ENCODE assay signal across 19 cellular contexts in genomic region chr11:65016705-65017104, GRCh38. TPM values are rescaled to one million over a fixed set of nuclear protein-coding genes. Genes with fewer than 3 reads are reported as not detected.
DNase-seq lines count a peak whose midpoint lies in the region; ATAC-seq, FAIRE-seq and TF ChIP-seq lines count a peak whose summit lies in the region.
"Had no signal": no experiment of that assay in that cellular context is flagged by ENCODE, and none has a peak within 500 bp of the region (broad histone marks: within the 10 kb centered on the region; RNA-seq: fewer than 3 reads in every experiment).

No MANE protein-coding gene starts in this region.

- TF ChIP-seq CTCF in H1 (IDR thresholded peaks at IDR 0.05; ENCODE audit: control extremely low read depth in 1 of 3, insufficient read depth in 1 of 3, low read depth in 1 of 3, low read length in 3 of 3) (peak; percentile 34 to 48 (median 35); a peak in 3 of 4 replicates), dorsolateral prefrontal cortex (IDR thresholded peaks at IDR 0.05 in 54 of 56, conservative IDR thresholded peaks at IDR 0.05 in 2 of 56; ENCODE audit: low read depth in 1 of 56, partially characterized antibody in 56 of 56) (no peak), adrenal gland (IDR thresholded peaks at IDR 0.05) (no peak)

- H3K27me3 ChIP-seq in H1 (replicated peaks in 1 of 4; ENCODE audit: control insufficient read depth in 3 of 4, extremely low read depth in 1 of 4, insufficient read depth in 3 of 4, low read length in 3 of 4) (no peaks in the 10 kb centered on the region), dorsolateral prefrontal cortex (no peaks in the 10 kb centered on the region), adrenal gland (no peaks in the 10 kb centered on the region)
- H3K27me3 ChIP-seq: tibial nerve had no signal

- H3K4me3 Mint-ChIP-seq in activated naive CD4-positive, alpha-beta T cell treated with anti-CD3 and anti-CD28 coated beads, Interleukin-2, amount 50 U/mL, for 24 hours, result no peak overlapping the region
- H3K4me3 Mint-ChIP-seq in T-helper 17 cell, result peak overlapping the region; percentile 21
- peak overlapping the region in 1 of 2 donors; percentile 36 for H3K4me3 Mint-ChIP-seq in stimulated activated naive B cell treated with anti-CD40 and anti-IgM and Interleukin-4, amounts not matched to agents 10 μg/mL and 1 μg/mL and 100 μg/mL, for 72 hours
- H3K4me3 Mint-ChIP-seq: CD8-positive, alpha-beta T cell had no signal

- H3K56ac ChIP-seq in H1 (replicated peaks; ENCODE audit: insufficient read length, low read depth, low read length), result no peak overlapping the region

- TF ChIP-seq POLR2A in H1 (IDR thresholded peaks at IDR 0.05; ENCODE audit: control extremely low read depth in 1 of 2, low read depth in 2 of 2, low read length in 2 of 2), result no peak
- TF ChIP-seq POLR2A in adrenal gland (IDR thresholded peaks at IDR 0.05), result no peak

- H3K4me3 ChIP-seq in H1 (ENCODE audit: extremely low read depth in 1 of 4, insufficient read depth in 2 of 4, low read depth in 3 of 4, low read length in 4 of 4), result no peak overlapping the region
- H3K4me3 ChIP-seq in dorsolateral prefrontal cortex, result no peak overlapping the region
- H3K4me3 ChIP-seq in adrenal gland, result no peak overlapping the region
- H3K4me3 ChIP-seq: A549, tibial nerve had no signal

- no peak for TF ChIP-seq EP300 in H1 (IDR thresholded peaks at IDR 0.05; ENCODE audit: borderline replicate concordance in 1 of 2, low read depth in 2 of 2, low read length in 2 of 2)

- intact Hi-C loops in dorsolateral prefrontal cortex (cut with DNase I), result loop anchor here (5.0 to 10.0 kb wide), 2 partner anchors 66 to 68 kb away; partner anchors contain the start of genes CDCA5 (in 2 of the 2) and ZFPL1 (in 2 of the 2)
- intact Hi-C loops in left cardiac atrium (cut with DNase I), result no loop called here
- intact Hi-C loops in adrenal gland (cut with DNase I), result loop anchor here in 1 of 2 donors (10.0 kb wide), 2 partner anchors 58 to 172 kb away; partner anchors contain the start of gene CDC42BPG

- H3K36me3 Mint-ChIP-seq in activated naive CD4-positive, alpha-beta T cell treated with anti-CD3 and anti-CD28 coated beads, Interleukin-2, amount 50 U/mL, for 24 hours, result peaks cover 7% of the 10 kb centered on the region
- H3K36me3 Mint-ChIP-seq in T-helper 17 cell (ENCODE audit: low read depth), result peaks cover 5% of the 10 kb centered on the region
- H3K36me3 Mint-ChIP-seq in stimulated activated naive B cell treated with anti-CD40 and anti-IgM and Interleukin-4, amounts not matched to agents 10 μg/mL and 1 μg/mL and 100 μg/mL, for 72 hours, result peaks cover 21 to 29% of the 10 kb centered on the region in 2 donors

- peak overlapping the region; percentile 3; the same call in 1 of the 2 replicates for H4K8ac ChIP-seq in H1 (ENCODE audit: extremely low read depth, insufficient read depth, low read length)

- no peak overlapping the region for H3K23ac ChIP-seq in H1 (ENCODE audit: insufficient read length)

- no peak for ATAC-seq in T-helper 17 cell
- no peak for ATAC-seq in stimulated activated naive B cell treated with anti-CD40 and anti-IgM and Interleukin-4, amounts not matched to agents 10 μg/mL and 1 μg/mL and 100 μg/mL, for 72 hours (replicated peaks)
- no peak for ATAC-seq in left cardiac atrium
- ATAC-seq: A549; CD8-positive, alpha-beta T cell; sciatic nerve had no signal

- no peak overlapping the region for H3K9ac ChIP-seq in H1 (replicated peaks in 1 of 4; ENCODE audit: extremely low read depth in 1 of 4, low read depth in 3 of 4, low read length in 3 of 4)

- no peak overlapping the region for H2BK5ac ChIP-seq in H1 (ENCODE audit: low read depth, low read length)

- peaks cover 3 to 6% of the 10 kb centered on the region in 2 experiments for H4K20me1 ChIP-seq in H1 (replicated peaks in 1 of 2; ENCODE audit: control insufficient read depth in 1 of 2, insufficient read depth in 2 of 2, low read length in 2 of 2)

- H2BK15ac ChIP-seq in H1 (ENCODE audit: low read length), result no peak overlapping the region

- H3K4ac ChIP-seq in H1 (replicated peaks; ENCODE audit: insufficient read length, low read depth, low read length), result no peak overlapping the region

- H3K27ac ChIP-seq in H1 (ENCODE audit: low read depth, low read length), result no peak overlapping the region
- no peak overlapping the region for H3K27ac ChIP-seq in dorsolateral prefrontal cortex
- no peak overlapping the region for H3K27ac ChIP-seq in adrenal gland
- H3K27ac ChIP-seq: A549, tibial nerve had no signal

- no peaks in the 10 kb centered on the region for H3K79me1 ChIP-seq in H1 (ENCODE audit: low read depth, low read length)

- H3K18ac ChIP-seq in H1 (ENCODE audit: extremely low read depth, low read length), result no peak overlapping the region

- H3K79me2 ChIP-seq in H1 (ENCODE audit: control insufficient read depth in 1 of 2, insufficient read depth in 2 of 2, low read length in 2 of 2), result peaks cover 0 to 10% of the 10 kb centered on the region in 2 experiments; a peak in 1 of 4 replicates

- H3K4me1 ChIP-seq in H1 (replicated peaks in 1 of 4; ENCODE audit: control insufficient read depth in 3 of 4, insufficient read depth in 4 of 4, low read length in 3 of 4) (peaks cover 0 to 7% (median under 1%) of the 10 kb centered on the region in 4 experiments; a peak in 4 of 7 replicates), adrenal gland (replicated peaks in 1 of 2) (peaks cover 12 to 17% of the 10 kb centered on the region in 2 donors)

- H2AFZ ChIP-seq in H1 (ENCODE audit: low read length), result no peak overlapping the region

- no peak overlapping the region for H2BK20ac ChIP-seq in H1 (ENCODE audit: low read length)

- H3K9me3 ChIP-seq in T-helper 17 cell (ENCODE audit: control insufficient read depth, low read length, poor library complexity, severe bottlenecking) (no peaks in the 10 kb centered on the region), H1 (ENCODE audit: insufficient read depth in 2 of 2, low read depth in 1 of 2, low read length in 1 of 2) (no peaks in the 10 kb centered on the region), adrenal gland (replicated peaks in 1 of 3) (no peaks in the 10 kb centered on the region)
- H3K9me3 ChIP-seq: A549, tibial nerve had no signal

- H2AK5ac ChIP-seq in H1 (ENCODE audit: low read depth, low read length), result no peak overlapping the region

- CTCF ChIA-PET in H1 (lab: Charles Lee; ENCODE audit: partially characterized antibody), result interaction anchor here (0.8 to 2.0 kb wide), 8 partner anchors 13 to 171 kb away, joined by 3 to 4 read pairs (median 3); partner anchors contain the start of gene BATF2

- H3K23me2 ChIP-seq in H1 (ENCODE audit: low read depth, low read length), result peaks cover 2% of the 10 kb centered on the region; the same call in 1 of the 2 replicates

- 92% methylated on average over 4 of the region's 4 CpGs; no CpG with 5 or more reads in 1 of the 2 experiments for WGBS in H1 (ENCODE audit: extremely low coverage in 1 of 2, insufficient coverage in 1 of 2, insufficient read length in 1 of 2, insufficient replicate concordance in 2 of 2, low coverage in 1 of 2, low lambda C conversion rate in 2 of 2, missing lambda C conversion rate in 1 of 2), 2 experiments
- WGBS in adrenal gland, 4 donors, result 76 to 94% (median 82%) methylated on average over 4 of the region's 4 CpGs

- H2BK12ac ChIP-seq in H1 (ENCODE audit: low read depth, low read length), result peak overlapping the region; percentile 12; the same call in 1 of the 2 replicates

- peaks cover 28% of the 10 kb centered on the region for H3K4me1 Mint-ChIP-seq in activated naive CD4-positive, alpha-beta T cell treated with anti-CD3 and anti-CD28 coated beads, Interleukin-2, amount 50 U/mL, for 24 hours
- H3K4me1 Mint-ChIP-seq in T-helper 17 cell, result peaks cover 26% of the 10 kb centered on the region
- H3K4me1 Mint-ChIP-seq in stimulated activated naive B cell treated with anti-CD40 and anti-IgM and Interleukin-4, amounts not matched to agents 10 μg/mL and 1 μg/mL and 100 μg/mL, for 72 hours, result peaks cover 26 to 38% of the 10 kb centered on the region in 2 donors

- H3K27me3 Mint-ChIP-seq in activated naive CD4-positive, alpha-beta T cell treated with anti-CD3 and anti-CD28 coated beads, Interleukin-2, amount 50 U/mL, for 24 hours, result no peaks in the 10 kb centered on the region
- no peaks in the 10 kb centered on the region for H3K27me3 Mint-ChIP-seq in T-helper 17 cell
- H3K27me3 Mint-ChIP-seq in stimulated activated naive B cell treated with anti-CD40 and anti-IgM and Interleukin-4, amounts not matched to agents 10 μg/mL and 1 μg/mL and 100 μg/mL, for 72 hours, result no peaks in the 10 kb centered on the region

- DNase-seq in activated naive CD4-positive, alpha-beta T cell treated with Interleukin-2 at 50 U/mL for 16 hours, result no peak
- DNase-seq in T-helper 17 cell (no peak), H1 (ENCODE audit: low read depth in 1 of 2, low spot score in 2 of 2) (no peak), dorsolateral prefrontal cortex (no peak), left cardiac atrium (no peak), adrenal gland (no peak)
- no peak for DNase-seq in stimulated activated naive B cell treated with anti-CD40 and anti-IgM and Interleukin-4, amounts not matched to agents 10 μg/mL and 1 μg/mL and 100 μg/mL, for 72 hours
- DNase-seq: activated CD4-positive, alpha-beta T cell treated with anti-CD3 and anti-CD28 coated beads for 4 hours; CD8-positive, alpha-beta T cell; NCI-H1105; NK-92 treated with Interleukin-12 subunit alpha and Interleukin-12 subunit beta, amount 100 ng/mL, for 24 hours; occipital lobe; stimulated activated CD4-positive, alpha-beta T cell treated with anti-CD3 and anti-CD28 coated beads, Interleukin-4, amount 100 ng/mL, for 1 hour had no signal

- H2BK120ac ChIP-seq in H1 (replicated peaks; ENCODE audit: low read depth, low read length), result no peak overlapping the region

- peak overlapping the region; percentile 7 for H4K5ac ChIP-seq in H1 (ENCODE audit: insufficient read length, low read depth, low read length)

- POLR2A ChIA-PET in H1 (lab: Charles Lee; ENCODE audit: partially characterized antibody), result interaction anchor here (1.2 to 1.5 kb wide), 2 partner anchors 66 to 141 kb away, joined by 3 to 4 read pairs; no protein-coding TSS in a partner anchor

- no peak overlapping the region for H3K14ac ChIP-seq in H1 (ENCODE audit: insufficient read length)

- H3K36me3 ChIP-seq in H1 (ENCODE audit: control insufficient read depth in 2 of 4, insufficient read depth in 4 of 4, low read length in 3 of 4) (peaks cover 3 to 26% (median 15%) of the 10 kb centered on the region in 4 experiments; a peak in 6 of 8 replicates), adrenal gland (replicated peaks in 1 of 2) (peaks cover 0 to 27% of the 10 kb centered on the region in 2 donors)

- peak overlapping the region; percentile 33 for H3K27ac Mint-ChIP-seq in activated naive CD4-positive, alpha-beta T cell treated with anti-CD3 and anti-CD28 coated beads, Interleukin-2, amount 50 U/mL, for 24 hours
- H3K27ac Mint-ChIP-seq in T-helper 17 cell, result no peak overlapping the region
- H3K27ac Mint-ChIP-seq in stimulated activated naive B cell treated with anti-CD40 and anti-IgM and Interleukin-4, amounts not matched to agents 10 μg/mL and 1 μg/mL and 100 μg/mL, for 72 hours, result peak overlapping the region; percentile 20
- H3K27ac Mint-ChIP-seq: CD8-positive, alpha-beta T cell had no signal

- TF ChIP-seq RAD21 in H1 (IDR thresholded peaks at IDR 0.05 in 1 of 2, conservative IDR thresholded peaks at IDR 0.05 in 1 of 2; ENCODE audit: low read depth in 2 of 2, low read length in 2 of 2), result peak; percentile 3 to 31; a peak in 2 of 4 replicates

- no peak for FAIRE-seq in H1 (lab: Jason Lieb, UNC)
- FAIRE-seq: A549, colon had no signal

- no peak overlapping the region for H4K91ac ChIP-seq in H1 (replicated peaks; ENCODE audit: insufficient read length, low read length)

- H3K9me3 Mint-ChIP-seq in activated naive CD4-positive, alpha-beta T cell treated with anti-CD3 and anti-CD28 coated beads, Interleukin-2, amount 50 U/mL, for 24 hours, result no peaks in the 10 kb centered on the region
- peaks cover 0 to 2% of the 10 kb centered on the region in 2 donors for H3K9me3 Mint-ChIP-seq in stimulated activated naive B cell treated with anti-CD40 and anti-IgM and Interleukin-4, amounts not matched to agents 10 μg/mL and 1 μg/mL and 100 μg/mL, for 72 hours
- H3K9me3 Mint-ChIP-seq: CD8-positive, alpha-beta T cell had no signal

- H3K4me2 ChIP-seq in H1 (ENCODE audit: insufficient read depth in 1 of 2, low read depth in 2 of 2, low read length in 2 of 2), result no peak overlapping the region
- H3K4me2 ChIP-seq: A549 had no signal

RNA-seq across cellular contexts. Expression of gene ARL2, which starts 2.7 kb away (rescaled TPM):
- total RNA-seq in T-helper 17 cell, result 10 to 100 TPM; 17.2 to 21.6 TPM
- total RNA-seq in H1 (2021; fragmentation: NEBNext Ultra II Directional; extraction: Animal tissue kit (Norgen Biotek cat#: 25700)), result 184 and 186 TPM in 2 replicates
- 535 and 640 TPM in 2 replicates for polyA plus RNA-seq in H1 (2011; rRNA removed)
- 443 TPM for polyA plus RNA-seq in H1 (2011; cell fraction: cytosol; rRNA removed)
- 284 TPM for polyA plus RNA-seq in H1 (2011; cell fraction: nucleus; rRNA removed)
- 213 to 322 TPM (median 296 TPM) in 4 replicates for polyA plus RNA-seq in H1 (2012, experiment 1 of 2)
- polyA plus RNA-seq in H1 (2012, experiment 2 of 2), result 334 TPM
- 189 TPM for polyA plus RNA-seq in H1 (2013, experiment 1 of 2)
- polyA plus RNA-seq in H1 (2013, experiment 2 of 2), result 188 TPM
- polyA minus RNA-seq in H1 (2011; rRNA and poly(A)+ RNA removed), result 77.4 and 96.4 TPM in 2 replicates
- polyA minus RNA-seq in H1 (2011; cell fraction: cytosol; rRNA and poly(A)+ RNA removed), result 111 TPM
- polyA minus RNA-seq in H1 (2011; cell fraction: nucleus; rRNA and poly(A)+ RNA removed), result 76.0 TPM
- total RNA-seq in dorsolateral prefrontal cortex, result 100 to 1,000 TPM in 115 of 120 experiments, 10 to 100 TPM in 5; 85.5 to 181 (median 131) TPM
- total RNA-seq in left cardiac atrium, result 100 to 1,000 TPM; 110 to 116 TPM
- total RNA-seq in adrenal gland, result 100 to 1,000 TPM in 5 of 8 donors, 10 to 100 TPM in 3; 81.0 to 231 (median 112) TPM
- 100 to 1,000 TPM in 2 of 3 donors, 10 to 100 TPM in 1; 66.5 to 151 (median 128) TPM for polyA plus RNA-seq in adrenal gland

RNA-seq across cellular contexts. Expression of gene SNX15, which starts 10.5 kb away (rescaled TPM):
- total RNA-seq in T-helper 17 cell (10 to 100 TPM; 19.7 to 20.8 TPM), dorsolateral prefrontal cortex (10 to 100 TPM; 24.6 to 49.9 (median 34.3) TPM), left cardiac atrium (10 to 100 TPM; 17.2 to 20.1 TPM), adrenal gland (10 to 100 TPM; 21.2 to 35.9 (median 23.4) TPM)
- 18.3 and 19.6 TPM in 2 replicates for total RNA-seq in H1 (2021; fragmentation: NEBNext Ultra II Directional; extraction: Animal tissue kit (Norgen Biotek cat#: 25700))
- polyA plus RNA-seq in H1 (2011; rRNA removed) (13.0 and 20.2 TPM in 2 replicates), adrenal gland (10 to 100 TPM; 16.4 to 22.0 (median 18.7) TPM)
- polyA plus RNA-seq in H1 (2011; cell fraction: cytosol; rRNA removed), result 13.9 TPM
- 13.3 TPM for polyA plus RNA-seq in H1 (2011; cell fraction: nucleus; rRNA removed)
- polyA plus RNA-seq in H1 (2012, experiment 1 of 2), result 0.94 to 19.7 TPM (median 15.7 TPM) in 4 replicates
- 17.1 TPM for polyA plus RNA-seq in H1 (2012, experiment 2 of 2)
- 11.2 TPM for polyA plus RNA-seq in H1 (2013, experiment 1 of 2)
- 10.0 TPM for polyA plus RNA-seq in H1 (2013, experiment 2 of 2)
- 5.2 and 10.9 TPM in 2 replicates for polyA minus RNA-seq in H1 (2011; rRNA and poly(A)+ RNA removed)
- 7.0 TPM for polyA minus RNA-seq in H1 (2011; cell fraction: cytosol; rRNA and poly(A)+ RNA removed)
- polyA minus RNA-seq in H1 (2011; cell fraction: nucleus; rRNA and poly(A)+ RNA removed), result 9.8 TPM

RNA-seq across cellular contexts. Expression of gene BATF2, which starts 19.9 kb away (rescaled TPM):
- not detected for total RNA-seq in T-helper 17 cell
- total RNA-seq in H1 (2021; fragmentation: NEBNext Ultra II Directional; extraction: Animal tissue kit (Norgen Biotek cat#: 25700)), result 1.4 and 2.0 TPM in 2 replicates
- 3.1 and 4.6 TPM in 2 replicates for polyA plus RNA-seq in H1 (2011; rRNA removed)
- polyA plus RNA-seq in H1 (2011; cell fraction: cytosol; rRNA removed), result 2.0 TPM
- polyA plus RNA-seq in H1 (2011; cell fraction: nucleus; rRNA removed), result 1.9 TPM
- 1.2 to 2.1 TPM (median 1.8 TPM) in 4 replicates for polyA plus RNA-seq in H1 (2012, experiment 1 of 2)
- polyA plus RNA-seq in H1 (2012, experiment 2 of 2), result 2.2 TPM
- 1.5 TPM for polyA plus RNA-seq in H1 (2013, experiment 1 of 2)
- 1.3 TPM for polyA plus RNA-seq in H1 (2013, experiment 2 of 2)
- 1.8 and 2.0 TPM in 2 replicates for polyA minus RNA-seq in H1 (2011; rRNA and poly(A)+ RNA removed)
- polyA minus RNA-seq in H1 (2011; cell fraction: cytosol; rRNA and poly(A)+ RNA removed), result 0.95 TPM
- polyA minus RNA-seq in H1 (2011; cell fraction: nucleus; rRNA and poly(A)+ RNA removed), result 1.4 TPM
- 1 to 10 TPM in 89 of 120 experiments, under 1 TPM in 31; 0.35 to 5.6 (median 1.5) TPM for total RNA-seq in dorsolateral prefrontal cortex
- 1 to 10 TPM; 1.4 to 1.6 TPM for total RNA-seq in left cardiac atrium
- 10 to 100 TPM in 2 of 8 donors, 1 to 10 TPM in 6; 3.6 to 34.5 (median 7.0) TPM for total RNA-seq in adrenal gland
- 1 to 10 TPM; 3.3 to 8.5 (median 3.7) TPM for polyA plus RNA-seq in adrenal gland
- total RNA-seq: CD8-positive, alpha-beta T cell; occipital lobe; T-helper 2 cell treated with Interferon-gamma antibody and Interleukin-4, amounts not matched to agents 100 ng/mL and 5 ng/mL, for 36 hours had no signal

RNA-seq across cellular contexts. Expression of gene SAC3D1, which starts 24.3 kb away (rescaled TPM):
- 1 to 10 TPM; 1.9 to 3.9 TPM for total RNA-seq in T-helper 17 cell
- 19.4 and 23.3 TPM in 2 replicates for total RNA-seq in H1 (2021; fragmentation: NEBNext Ultra II Directional; extraction: Animal tissue kit (Norgen Biotek cat#: 25700))
- 25.8 and 41.3 TPM in 2 replicates for polyA plus RNA-seq in H1 (2011; rRNA removed)
- polyA plus RNA-seq in H1 (2011; cell fraction: cytosol; rRNA removed), result 27.5 TPM
- 27.6 TPM for polyA plus RNA-seq in H1 (2011; cell fraction: nucleus; rRNA removed)
- polyA plus RNA-seq in H1 (2012, experiment 1 of 2), result 10.1 to 20.1 TPM (median 18.5 TPM) in 4 replicates
- 13.0 TPM for polyA plus RNA-seq in H1 (2012, experiment 2 of 2)
- 16.0 TPM for polyA plus RNA-seq in H1 (2013, experiment 1 of 2)
- 15.8 TPM for polyA plus RNA-seq in H1 (2013, experiment 2 of 2)
- 3.8 and 5.2 TPM in 2 replicates for polyA minus RNA-seq in H1 (2011; rRNA and poly(A)+ RNA removed)
- 14.0 TPM for polyA minus RNA-seq in H1 (2011; cell fraction: cytosol; rRNA and poly(A)+ RNA removed)
- polyA minus RNA-seq in H1 (2011; cell fraction: nucleus; rRNA and poly(A)+ RNA removed), result 11.7 TPM
- 10 to 100 TPM in 70 of 120 experiments, 1 to 10 TPM in 50; 6.7 to 14.9 (median 10.4) TPM for total RNA-seq in dorsolateral prefrontal cortex
- 1 to 10 TPM; 5.2 to 9.5 TPM for total RNA-seq in left cardiac atrium
- 10 to 100 TPM in 7 of 8 donors, 1 to 10 TPM in 1; 9.9 to 23.6 (median 16.1) TPM for total RNA-seq in adrenal gland
- 10 to 100 TPM in 1 of 3 donors, 1 to 10 TPM in 2; 4.4 to 10.1 (median 7.5) TPM for polyA plus RNA-seq in adrenal gland

RNA-seq across cellular contexts. Expression of gene NAALADL1, which starts 41.6 kb away (rescaled TPM):
- total RNA-seq in T-helper 17 cell (10 to 100 TPM; 12.5 to 16.0 TPM), dorsolateral prefrontal cortex (1 to 10 TPM in 114 of 120 experiments, under 1 TPM in 4, not detected in 2; 0.38 to 7.0 (median 2.4) TPM), left cardiac atrium (1 to 10 TPM; 6.6 to 7.0 TPM), adrenal gland (10 to 100 TPM in 2 of 8 donors, 1 to 10 TPM in 6; 1.3 to 15.7 (median 5.5) TPM)
- total RNA-seq in H1 (2021; fragmentation: NEBNext Ultra II Directional; extraction: Animal tissue kit (Norgen Biotek cat#: 25700)), result 7.5 and 8.1 TPM in 2 replicates
- polyA plus RNA-seq in H1 (2011; rRNA removed) (9.9 and 12.6 TPM in 2 replicates), adrenal gland (10 to 100 TPM in 1 of 3 donors, 1 to 10 TPM in 2; 2.5 to 11.0 (median 8.7) TPM)
- 11.1 TPM for polyA plus RNA-seq in H1 (2011; cell fraction: cytosol; rRNA removed)
- polyA plus RNA-seq in H1 (2011; cell fraction: nucleus; rRNA removed), result 29.3 TPM
- 7.0 to 9.4 TPM (median 7.7 TPM) in 4 replicates for polyA plus RNA-seq in H1 (2012, experiment 1 of 2)
- 6.5 TPM for polyA plus RNA-seq in H1 (2012, experiment 2 of 2)
- polyA plus RNA-seq in H1 (2013, experiment 1 of 2), result 3.9 TPM
- 3.5 TPM for polyA plus RNA-seq in H1 (2013, experiment 2 of 2)
- 2.7 and 9.6 TPM in 2 replicates for polyA minus RNA-seq in H1 (2011; rRNA and poly(A)+ RNA removed)
- polyA minus RNA-seq in H1 (2011; cell fraction: cytosol; rRNA and poly(A)+ RNA removed), result 2.8 TPM
- polyA minus RNA-seq in H1 (2011; cell fraction: nucleus; rRNA and poly(A)+ RNA removed), result 3.5 TPM
- polyA plus RNA-seq: A549 had no signal

Comparison
In these comparisons a context has a peak if more than half of its experiments do, and no peak if none do; other contexts are left out.
1. CTCF ChIP-seq: peak in H1 (3 of 3); none in dorsolateral prefrontal cortex (0 of 56) and adrenal gland (0 of 6).
2. intact Hi-C loops: an anchor here in dorsolateral prefrontal cortex (5.0 to 10.0 kb wide); none called in left cardiac atrium.